In genomic region chr2:3664118-3664517, GRCh38 we compare ENCODE assay signal across 1 cellular context.
TF ChIP-seq lines count a peak whose summit lies in the region.

No MANE protein-coding gene starts in this region.

TF ChIP-seq in K562, 482 proteins besides CTCF, POLR2A, EP300 and RAD21:
- TF ChIP-seq FOXA3 (CRISPR knock-in tag; conservative IDR thresholded peaks at IDR 0.05 in 1 of 2, IDR thresholded peaks at IDR 0.05 in 1 of 2) (peak in 1 of 2 experiments; percentile 48; a peak in 1 of 4 replicates), ZBTB8A (IDR thresholded peaks at IDR 0.05; ENCODE audit: partially characterized antibody) (no peak), CBFA2T3 (IDR thresholded peaks at IDR 0.05) (peak; percentile 36; the same call in 1 of the 2 replicates), TCF3 (CRISPR knock-in tag; IDR thresholded peaks at IDR 0.05) (peak; percentile 62), SPI1 (IDR thresholded peaks at IDR 0.05; ENCODE audit: borderline replicate concordance, low read depth, low read length) (no peak), ADNP (tag; IDR thresholded peaks at IDR 0.05) (no peak), HDAC2 (IDR thresholded peaks at IDR 0.05) (no peak), TAL1 (IDR thresholded peaks at IDR 0.05) (peak; percentile 46), ARID1B (IDR thresholded peaks at IDR 0.05) (peak; percentile 58; the same call in 1 of the 2 replicates), SMARCA4 (IDR thresholded peaks at IDR 0.05) (peak; percentile 38; the same call in 1 of the 2 replicates), RERE (CRISPR knock-in tag; IDR thresholded peaks at IDR 0.05; ENCODE audit: borderline replicate concordance) (no peak), PTRF (tag; IDR thresholded peaks at IDR 0.05) (no peak), CC2D1A (IDR thresholded peaks at IDR 0.05) (no peak)
- TF ChIP-seq, protein P1, sequence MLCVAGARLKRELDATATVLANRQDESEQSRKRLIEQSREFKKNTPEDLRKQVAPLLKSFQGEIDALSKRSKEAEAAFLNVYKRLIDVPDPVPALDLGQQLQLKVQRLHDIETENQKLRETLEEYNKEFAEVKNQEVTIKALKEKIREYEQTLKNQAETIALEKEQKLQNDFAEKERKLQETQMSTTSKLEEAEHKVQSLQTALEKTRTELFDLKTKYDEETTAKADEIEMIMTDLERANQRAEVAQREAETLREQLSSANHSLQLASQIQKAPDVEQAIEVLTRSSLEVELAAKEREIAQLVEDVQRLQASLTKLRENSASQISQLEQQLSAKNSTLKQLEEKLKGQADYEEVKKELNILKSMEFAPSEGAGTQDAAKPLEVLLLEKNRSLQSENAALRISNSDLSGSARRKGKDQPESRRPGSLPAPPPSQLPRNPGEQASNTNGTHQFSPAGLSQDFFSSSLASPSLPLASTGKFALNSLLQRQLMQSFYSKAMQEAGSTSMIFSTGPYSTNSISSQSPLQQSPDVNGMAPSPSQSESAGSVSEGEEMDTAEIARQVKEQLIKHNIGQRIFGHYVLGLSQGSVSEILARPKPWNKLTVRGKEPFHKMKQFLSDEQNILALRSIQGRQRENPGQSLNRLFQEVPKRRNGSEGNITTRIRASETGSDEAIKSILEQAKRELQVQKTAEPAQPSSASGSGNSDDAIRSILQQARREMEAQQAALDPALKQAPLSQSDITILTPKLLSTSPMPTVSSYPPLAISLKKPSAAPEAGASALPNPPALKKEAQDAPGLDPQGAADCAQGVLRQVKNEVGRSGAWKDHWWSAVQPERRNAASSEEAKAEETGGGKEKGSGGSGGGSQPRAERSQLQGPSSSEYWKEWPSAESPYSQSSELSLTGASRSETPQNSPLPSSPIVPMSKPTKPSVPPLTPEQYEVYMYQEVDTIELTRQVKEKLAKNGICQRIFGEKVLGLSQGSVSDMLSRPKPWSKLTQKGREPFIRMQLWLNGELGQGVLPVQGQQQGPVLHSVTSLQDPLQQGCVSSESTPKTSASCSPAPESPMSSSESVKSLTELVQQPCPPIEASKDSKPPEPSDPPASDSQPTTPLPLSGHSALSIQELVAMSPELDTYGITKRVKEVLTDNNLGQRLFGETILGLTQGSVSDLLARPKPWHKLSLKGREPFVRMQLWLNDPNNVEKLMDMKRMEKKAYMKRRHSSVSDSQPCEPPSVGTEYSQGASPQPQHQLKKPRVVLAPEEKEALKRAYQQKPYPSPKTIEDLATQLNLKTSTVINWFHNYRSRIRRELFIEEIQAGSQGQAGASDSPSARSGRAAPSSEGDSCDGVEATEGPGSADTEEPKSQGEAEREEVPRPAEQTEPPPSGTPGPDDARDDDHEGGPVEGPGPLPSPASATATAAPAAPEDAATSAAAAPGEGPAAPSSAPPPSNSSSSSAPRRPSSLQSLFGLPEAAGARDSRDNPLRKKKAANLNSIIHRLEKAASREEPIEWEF (CRISPR knock-in tag; IDR thresholded peaks at IDR 0.05): no peak
- TF ChIP-seq, protein P2, sequence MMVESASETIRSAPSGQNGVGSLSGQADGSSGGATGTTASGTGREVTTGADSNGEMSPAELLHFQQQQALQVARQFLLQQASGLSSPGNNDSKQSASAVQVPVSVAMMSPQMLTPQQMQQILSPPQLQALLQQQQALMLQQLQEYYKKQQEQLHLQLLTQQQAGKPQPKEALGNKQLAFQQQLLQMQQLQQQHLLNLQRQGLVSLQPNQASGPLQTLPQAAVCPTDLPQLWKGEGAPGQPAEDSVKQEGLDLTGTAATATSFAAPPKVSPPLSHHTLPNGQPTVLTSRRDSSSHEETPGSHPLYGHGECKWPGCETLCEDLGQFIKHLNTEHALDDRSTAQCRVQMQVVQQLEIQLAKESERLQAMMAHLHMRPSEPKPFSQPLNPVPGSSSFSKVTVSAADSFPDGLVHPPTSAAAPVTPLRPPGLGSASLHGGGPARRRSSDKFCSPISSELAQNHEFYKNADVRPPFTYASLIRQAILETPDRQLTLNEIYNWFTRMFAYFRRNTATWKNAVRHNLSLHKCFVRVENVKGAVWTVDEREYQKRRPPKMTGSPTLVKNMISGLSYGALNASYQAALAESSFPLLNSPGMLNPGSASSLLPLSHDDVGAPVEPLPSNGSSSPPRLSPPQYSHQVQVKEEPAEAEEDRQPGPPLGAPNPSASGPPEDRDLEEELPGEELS (CRISPR knock-in tag; IDR thresholded peaks at IDR 0.05; ENCODE audit: borderline replicate concordance): no peak
- TF ChIP-seq, protein P3, sequence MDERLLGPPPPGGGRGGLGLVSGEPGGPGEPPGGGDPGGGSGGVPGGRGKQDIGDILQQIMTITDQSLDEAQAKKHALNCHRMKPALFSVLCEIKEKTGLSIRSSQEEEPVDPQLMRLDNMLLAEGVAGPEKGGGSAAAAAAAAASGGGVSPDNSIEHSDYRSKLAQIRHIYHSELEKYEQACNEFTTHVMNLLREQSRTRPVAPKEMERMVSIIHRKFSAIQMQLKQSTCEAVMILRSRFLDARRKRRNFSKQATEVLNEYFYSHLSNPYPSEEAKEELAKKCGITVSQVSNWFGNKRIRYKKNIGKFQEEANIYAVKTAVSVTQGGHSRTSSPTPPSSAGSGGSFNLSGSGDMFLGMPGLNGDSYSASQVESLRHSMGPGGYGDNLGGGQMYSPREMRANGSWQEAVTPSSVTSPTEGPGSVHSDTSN (CRISPR knock-in tag; IDR thresholded peaks at IDR 0.05; ENCODE audit: low read depth): no peak
- TF ChIP-seq, protein P3 (tag; conservative IDR thresholded peaks at IDR 0.05; ENCODE audit: low read depth): no peak
